Comparison of ENCODE assay signal across 22 cellular contexts in genomic region chr12:90832427-90832826, GRCh38.
"Had no signal": no experiment of that assay in that cellular context is flagged by ENCODE, and none has a peak within 500 bp of the region (broad histone marks: within the 10 kb centered on the region; RNA-seq: fewer than 3 reads in every experiment).

No MANE protein-coding gene starts in this region.

- DNase-seq: dermis blood vessel endothelial cell; dorsolateral prefrontal cortex; effector CD4-positive, alpha-beta T cell; effector memory CD4-positive, alpha-beta T cell; esophagus squamous epithelium; foreskin fibroblast; foreskin melanocyte; gastrocnemius medialis; glutamatergic neuron; head of caudate nucleus; heart right ventricle; hippocampal formation; left cardiac atrium; left lung; left ventricle myocardium superior; lower lobe of right lung; mesendoderm; midbrain had no signal

- ATAC-seq: gastrocnemius medialis, heart right ventricle, left cardiac atrium, left lung, left ventricle myocardium superior, lower lobe of right lung had no signal

- H3K9me3 ChIP-seq: esophagus squamous epithelium, gastrocnemius medialis, heart right ventricle, left lung, lower lobe of right lung had no signal

- H3K4me3 ChIP-seq: coronary artery, dorsolateral prefrontal cortex, esophagus squamous epithelium, gastrocnemius medialis, heart right ventricle, left lung, lower lobe of right lung had no signal

- H3K27me3 ChIP-seq: dorsolateral prefrontal cortex, esophagus squamous epithelium, gastrocnemius medialis, heart right ventricle, left lung had no signal

- FAIRE-seq: endothelial cell of umbilical vein, islet of Langerhans, keratinocyte had no signal

- H3K27ac ChIP-seq: coronary artery, dorsolateral prefrontal cortex, esophagus squamous epithelium, gastrocnemius medialis, heart right ventricle, left lung, lower lobe of right lung had no signal

- H3K36me3 ChIP-seq: esophagus squamous epithelium, gastrocnemius medialis, heart right ventricle, left lung, lower lobe of right lung had no signal

- H3K4me1 ChIP-seq: esophagus squamous epithelium, left lung, lower lobe of right lung had no signal
